Comparison of ENCODE assay signal across 26 cellular contexts in genomic region chr3:72050771-72051170, GRCh38.
"Had no signal": no experiment of that assay in that cellular context is flagged by ENCODE, and none has a peak within 500 bp of the region (broad histone marks: within the 10 kb centered on the region; RNA-seq: fewer than 3 reads in every experiment).

No MANE protein-coding gene starts in this region.

- H3K27me3 ChIP-seq: stomach, suprapubic skin, testis, thyroid gland, tibial artery, tibial nerve, transverse colon, upper lobe of left lung, upper lobe of right lung, uterus, vagina had no signal

- H3K4me3 ChIP-seq: stomach, suprapubic skin, testis, thoracic aorta, thyroid gland, tibial artery, tibial nerve, transverse colon, upper lobe of left lung, upper lobe of right lung, uterus, vagina had no signal

- H3K4me1 ChIP-seq: stomach, suprapubic skin, testis, thyroid gland, tibial artery, tibial nerve, transverse colon, upper lobe of left lung, upper lobe of right lung, uterus, vagina had no signal

- ATAC-seq: stimulated activated effector memory CD8-positive, alpha-beta T cell treated with anti-CD3 and anti-CD28 coated beads, Interleukin-12 subunit alpha, Interleukin-12 subunit beta, amount 100 ng/mL, for 72 hours; stimulated activated memory B cell treated with anti-CD40 and anti-IgM and Interleukin-4, amounts not matched to agents 10 μg/mL and 1 μg/mL and 100 μg/mL, for 72 hours; stimulated activated naive B cell treated with anti-CD40 and anti-IgM and Interleukin-4, amounts not matched to agents 10 μg/mL and 1 μg/mL and 100 μg/mL, for 72 hours; stimulated activated naive CD8-positive, alpha-beta T cell treated with anti-CD3 and anti-CD28 coated beads, Interleukin-15, amount 100 ng/mL, for 72 hours; stimulated activated naive CD8-positive, alpha-beta T cell treated with anti-CD3 and anti-CD28 coated beads, Interleukin-15, Interleukin-2, amounts not matched to agents 100 U/mL and 50 U/mL, for 24 hours; upper lobe of right lung had no signal

- H3K9me3 ChIP-seq: stomach, suprapubic skin, testis, thoracic aorta, thyroid gland, tibial artery, tibial nerve, transverse colon, upper lobe of left lung, upper lobe of right lung, uterus, vagina had no signal

- FAIRE-seq: urothelium cell line had no signal

- DNase-seq: stimulated activated CD4-positive, alpha-beta T cell treated with anti-CD3 and anti-CD28 coated beads, Interleukin-2, amount 100 ng/mL, for 48 hours; stimulated activated CD4-positive, alpha-beta T cell treated with anti-CD3 and anti-CD28 coated beads, Interleukin-4, amount 100 ng/mL, for 1 hour; stimulated activated CD4-positive, alpha-beta T cell treated with anti-CD3 and anti-CD28 coated beads, Interleukin-4, amount 100 ng/mL, for 24 hours; stimulated activated CD4-positive, alpha-beta T cell treated with anti-CD3 and anti-CD28 coated beads, Interleukin-4, amount 100 ng/mL, for 4 hours; stimulated activated CD8-positive, alpha-beta memory T cell treated with anti-CD3 and anti-CD28 coated beads, Interleukin-4, amount 100 ng/mL, for 48 hours; stimulated activated naive B cell treated with anti-CD40 and anti-IgM and Interleukin-4, amounts not matched to agents 10 μg/mL and 1 μg/mL and 100 μg/mL, for 72 hours; stimulated activated naive CD4-positive, alpha-beta T cell; stimulated activated naive CD4-positive, alpha-beta T cell treated with Interleukin-2 at 50 U/mL for 16 hours; stimulated activated naive CD8-positive, alpha-beta T cell treated with anti-CD3 and anti-CD28 coated beads, Interleukin-15, amount 100 ng/mL, for 72 hours; stimulated activated naive CD8-positive, alpha-beta T cell treated with anti-CD3 and anti-CD28 coated beads, Interleukin-15, Interleukin-2, amounts not matched to agents 100 U/mL and 50 U/mL, for 24 hours; stomach; substantia nigra; testis; thyroid gland; tibial artery; transverse colon; upper lobe of left lung; upper lobe of right lung; uterus had no signal

- H3K27ac ChIP-seq: stomach, suprapubic skin, testis, thoracic aorta, thyroid gland, tibial artery, tibial nerve, transverse colon, upper lobe of left lung, upper lobe of right lung, uterus, vagina had no signal

- H3K36me3 ChIP-seq: stomach, suprapubic skin, thoracic aorta, thyroid gland, tibial artery, tibial nerve, transverse colon, upper lobe of left lung, upper lobe of right lung, uterus, vagina had no signal
